Comparison of ENCODE assay signal across 7 cellular contexts in the genomic region with DNA sequence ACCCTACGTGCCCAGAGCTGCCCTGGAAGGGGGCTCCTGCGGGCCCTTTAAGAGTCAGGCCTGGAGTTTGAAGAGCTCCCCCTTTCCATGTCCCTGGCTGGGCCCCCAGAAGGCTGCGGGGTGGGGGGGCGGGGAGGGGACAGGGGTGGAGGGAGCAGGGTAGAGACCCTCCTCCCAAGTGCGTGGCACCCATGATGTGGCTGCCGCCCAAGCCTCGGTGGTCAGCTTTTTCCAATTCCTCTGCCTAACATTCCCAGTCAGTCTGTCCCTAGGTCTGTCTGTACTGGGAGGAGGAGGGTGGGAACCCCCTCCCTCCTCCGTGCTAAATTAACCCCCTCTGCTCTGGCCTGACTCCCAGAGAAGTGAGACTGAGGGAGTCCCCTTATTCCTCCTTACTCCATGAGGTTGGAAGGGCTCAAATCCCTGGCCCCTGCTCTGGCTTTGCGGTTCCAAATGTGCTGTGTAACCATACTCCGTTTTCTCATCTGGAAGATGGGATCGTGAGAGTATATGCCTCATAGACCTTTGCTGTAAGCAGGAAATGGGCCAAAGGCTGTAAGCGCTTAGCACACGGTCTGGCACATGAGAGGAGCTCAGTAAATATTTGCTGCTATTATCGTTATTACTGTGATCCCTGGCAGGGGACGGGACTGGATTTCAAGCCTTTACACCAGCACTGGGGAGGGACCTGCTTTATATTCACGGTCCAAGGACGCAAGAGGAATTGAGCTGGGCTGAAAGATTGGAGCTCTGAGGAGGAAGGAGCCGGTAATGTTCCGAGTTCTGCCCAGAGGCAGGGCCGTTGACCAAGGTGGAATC. TPM values are rescaled to one million over a fixed set of nuclear protein-coding genes. Genes with fewer than 3 reads are reported as not detected.
DNase-seq lines count a peak whose midpoint lies in the region; ATAC-seq and TF ChIP-seq lines count a peak whose summit lies in the region.

No MANE protein-coding gene starts in this region.

- H3K27ac ChIP-seq in right atrium auricular region, result peak overlapping the region; percentile 76 to 83
- H3K27ac ChIP-seq in spleen, result peak overlapping the region; percentile 13 to 71 (median 56)

- TF ChIP-seq CTCF in right atrium auricular region (IDR thresholded peaks at IDR 0.05) (no peak), spleen (IDR thresholded peaks at IDR 0.05 in 8 of 11, conservative IDR thresholded peaks at IDR 0.05 in 3 of 11) (no peak), omental fat pad (IDR thresholded peaks at IDR 0.05) (no peak)

- DNase-seq in HT-29 (ENCODE audit: low spot score), result peak; percentile 36
- no peak for DNase-seq in activated T-helper 1 cell treated with anti-CD3 and anti-CD28 coated beads, Interleukin-12 subunit alpha, Interleukin-12 subunit beta, Interleukin-2, Interleukin-4 antibody, amounts not matched to agents 30 ng/mL and 10 ng/mL and 1 ng/mL, durations not matched to agents 14 hours and 24 hours and 36 hours (ENCODE audit: low spot score)
- peak; percentile 73 for DNase-seq in right atrium auricular region (ENCODE audit: low spot score)
- no peak for DNase-seq in spleen
- no peak for DNase-seq in NCI-H1694 treated with DMSO at 0.1 percent for 48 hours (lab: John Stamatoyannopoulos, UW)
- DNase-seq in omental fat pad (ENCODE audit: low spot score), result no peak

- H3K36me3 ChIP-seq in right atrium auricular region, result no peaks in the 10 kb centered on the region
- H3K36me3 ChIP-seq in spleen, result no peaks in the 10 kb centered on the region

- TF ChIP-seq POLR2A in spleen (IDR thresholded peaks at IDR 0.05), result no peak

- H3K4me3 ChIP-seq in right atrium auricular region (peak overlapping the region; percentile 42 to 53), spleen (peak overlapping the region in 4 of 8 donors; percentile 8 to 50 (median 10))

- H3K36me3 Mint-ChIP-seq in activated T-helper 1 cell treated with anti-CD3 and anti-CD28 coated beads, Interleukin-12 subunit alpha, Interleukin-12 subunit beta, Interleukin-2, Interleukin-4 antibody, amounts not matched to agents 30 ng/mL and 10 ng/mL and 1 ng/mL, durations not matched to agents 14 hours and 24 hours and 36 hours (ENCODE audit: low read depth), result no peaks in the 10 kb centered on the region

- no peaks in the 10 kb centered on the region for H3K27me3 ChIP-seq in right atrium auricular region
- H3K27me3 ChIP-seq in spleen (replicated peaks in 1 of 7), result peaks cover 0 to 42% (median 12%) of the 10 kb centered on the region in 7 donors

- ATAC-seq in GM21619 (IDR thresholded peaks at IDR 0.05; ENCODE audit: unreplicated experiment), result no peak
- ATAC-seq in omental fat pad (ENCODE audit: low FRiP score), result no peak

- H3K4me3 Mint-ChIP-seq in activated T-helper 1 cell treated with anti-CD3 and anti-CD28 coated beads, Interleukin-12 subunit alpha, Interleukin-12 subunit beta, Interleukin-2, Interleukin-4 antibody, amounts not matched to agents 30 ng/mL and 10 ng/mL and 1 ng/mL, durations not matched to agents 14 hours and 24 hours and 36 hours, result peak overlapping the region; percentile 66

- H3K27ac Mint-ChIP-seq in activated T-helper 1 cell treated with anti-CD3 and anti-CD28 coated beads, Interleukin-12 subunit alpha, Interleukin-12 subunit beta, Interleukin-2, Interleukin-4 antibody, amounts not matched to agents 30 ng/mL and 10 ng/mL and 1 ng/mL, durations not matched to agents 14 hours and 24 hours and 36 hours, result peak overlapping the region; percentile 38

- intact Hi-C loops in activated T-helper 1 cell treated with anti-CD3 and anti-CD28 coated beads, Interleukin-12 subunit alpha, Interleukin-12 subunit beta, Interleukin-2, Interleukin-4 antibody, amounts not matched to agents 30 ng/mL and 10 ng/mL and 1 ng/mL, durations not matched to agents 14 hours and 24 hours and 36 hours (cut with micrococcal nuclease), result loop anchor here (2.0 to 10.0 kb wide), 4 partner anchors 40 to 140 kb away; a partner anchor contains a TSS
- intact Hi-C loops in spleen (cut with DNase I; ENCODE audit: low total_unique reads), result no loop called here

- no peaks in the 10 kb centered on the region for H3K9me3 ChIP-seq in right atrium auricular region
- no peaks in the 10 kb centered on the region for H3K9me3 ChIP-seq in spleen

- H3K4me1 Mint-ChIP-seq in activated T-helper 1 cell treated with anti-CD3 and anti-CD28 coated beads, Interleukin-12 subunit alpha, Interleukin-12 subunit beta, Interleukin-2, Interleukin-4 antibody, amounts not matched to agents 30 ng/mL and 10 ng/mL and 1 ng/mL, durations not matched to agents 14 hours and 24 hours and 36 hours (ENCODE audit: low read depth), result peaks cover 60% of the 10 kb centered on the region

- no peaks in the 10 kb centered on the region for H3K9me3 Mint-ChIP-seq in activated T-helper 1 cell treated with anti-CD3 and anti-CD28 coated beads, Interleukin-12 subunit alpha, Interleukin-12 subunit beta, Interleukin-2, Interleukin-4 antibody, amounts not matched to agents 30 ng/mL and 10 ng/mL and 1 ng/mL, durations not matched to agents 14 hours and 24 hours and 36 hours

- WGBS in spleen, 5 donors, result 13 to 18% (median 15%) methylated on average over 17 to 20 of the region's 20 CpGs

- peaks cover 37% of the 10 kb centered on the region for H3K27me3 Mint-ChIP-seq in activated T-helper 1 cell treated with anti-CD3 and anti-CD28 coated beads, Interleukin-12 subunit alpha, Interleukin-12 subunit beta, Interleukin-2, Interleukin-4 antibody, amounts not matched to agents 30 ng/mL and 10 ng/mL and 1 ng/mL, durations not matched to agents 14 hours and 24 hours and 36 hours (ENCODE audit: insufficient read depth)

- H3K4me1 ChIP-seq in right atrium auricular region, result peaks cover 0 to 64% of the 10 kb centered on the region in 2 donors
- peaks cover 6 to 86% (median 57%) of the 10 kb centered on the region in 6 donors for H3K4me1 ChIP-seq in spleen

RNA-seq across cellular contexts. Expression of a gene that starts 0.7 kb away (rescaled TPM):
- 31.0 and 37.5 TPM in 2 replicates for total RNA-seq in HT-29 (2014; rRNA removed; shearing (Covaris generic))
- total RNA-seq in activated T-helper 1 cell treated with anti-CD3 and anti-CD28 coated beads, Interleukin-12 subunit alpha, Interleukin-12 subunit beta, Interleukin-2, Interleukin-4 antibody, amounts not matched to agents 30 ng/mL and 10 ng/mL and 1 ng/mL, durations not matched to agents 14 hours and 24 hours and 36 hours, result not detected in 2 replicates
- total RNA-seq in right atrium auricular region, result 10 to 100 TPM; 31.2 to 34.4 TPM
- 10 to 100 TPM in 5 of 7 donors, 1 to 10 TPM in 2; 4.7 to 22.0 (median 12.4) TPM for total RNA-seq in spleen
- 10 to 100 TPM in 2 of 3 donors, 1 to 10 TPM in 1; 9.5 to 25.6 (median 14.4) TPM for polyA plus RNA-seq in spleen
- 10 to 100 TPM; 17.4 to 69.2 (median 21.7) TPM for total RNA-seq in omental fat pad

RNA-seq across cellular contexts. Expression of a gene that starts 59.7 kb away (rescaled TPM):
- total RNA-seq in HT-29 (2014; rRNA removed; shearing (Covaris generic)), result 1.2 and 2.2 TPM in 2 replicates
- total RNA-seq in activated T-helper 1 cell treated with anti-CD3 and anti-CD28 coated beads, Interleukin-12 subunit alpha, Interleukin-12 subunit beta, Interleukin-2, Interleukin-4 antibody, amounts not matched to agents 30 ng/mL and 10 ng/mL and 1 ng/mL, durations not matched to agents 14 hours and 24 hours and 36 hours, result 0.13 and 0.29 TPM in 2 replicates
- total RNA-seq in right atrium auricular region, result 10 to 100 TPM; 14.4 to 19.1 TPM
- 1 to 10 TPM in 5 of 7 donors, under 1 TPM in 2; 0.82 to 5.1 (median 2.7) TPM for total RNA-seq in spleen
- 1 to 10 TPM in 1 of 3 donors, under 1 TPM in 2; 0.52 to 1.4 (median 0.57) TPM for polyA plus RNA-seq in spleen
- total RNA-seq in omental fat pad, result 1 to 10 TPM in 3 of 4 donors, under 1 TPM in 1; 0.79 to 7.5 (median 3.3) TPM

RNA-seq across cellular contexts. Expression of a gene that starts 59.8 kb away (rescaled TPM):
- total RNA-seq in HT-29 (2014; rRNA removed; shearing (Covaris generic)), result 114 and 119 TPM in 2 replicates
- total RNA-seq in activated T-helper 1 cell treated with anti-CD3 and anti-CD28 coated beads, Interleukin-12 subunit alpha, Interleukin-12 subunit beta, Interleukin-2, Interleukin-4 antibody, amounts not matched to agents 30 ng/mL and 10 ng/mL and 1 ng/mL, durations not matched to agents 14 hours and 24 hours and 36 hours, result 57.6 and 66.1 TPM in 2 replicates
- 10 to 100 TPM; 42.9 to 66.8 TPM for total RNA-seq in right atrium auricular region
- total RNA-seq in spleen, result 10 to 100 TPM; 48.2 to 73.4 (median 54.5) TPM
- polyA plus RNA-seq in spleen, result 10 to 100 TPM; 46.5 to 70.4 (median 60.8) TPM
- total RNA-seq in omental fat pad, result 10 to 100 TPM; 54.7 to 73.5 (median 67.3) TPM

Comparison
In these comparisons a context has a peak if more than half of its experiments do, and no peak if none do; other contexts are left out.
1. DNase-seq: peak in HT-29 (single experiment) and right atrium auricular region (single experiment); none in activated T-helper 1 cell treated with anti-CD3 and anti-CD28 coated beads, Interleukin-12 subunit alpha, Interleukin-12 subunit beta, Interleukin-2, Interleukin-4 antibody, amounts not matched to agents 30 ng/mL and 10 ng/mL and 1 ng/mL, durations not matched to agents 14 hours and 24 hours and 36 hours (single experiment), spleen (single experiment), NCI-H1694 treated with DMSO at 0.1 percent for 48 hours (single experiment) and omental fat pad (single experiment).